ENCODE assay signal across 13 cellular contexts in the genomic region with DNA sequence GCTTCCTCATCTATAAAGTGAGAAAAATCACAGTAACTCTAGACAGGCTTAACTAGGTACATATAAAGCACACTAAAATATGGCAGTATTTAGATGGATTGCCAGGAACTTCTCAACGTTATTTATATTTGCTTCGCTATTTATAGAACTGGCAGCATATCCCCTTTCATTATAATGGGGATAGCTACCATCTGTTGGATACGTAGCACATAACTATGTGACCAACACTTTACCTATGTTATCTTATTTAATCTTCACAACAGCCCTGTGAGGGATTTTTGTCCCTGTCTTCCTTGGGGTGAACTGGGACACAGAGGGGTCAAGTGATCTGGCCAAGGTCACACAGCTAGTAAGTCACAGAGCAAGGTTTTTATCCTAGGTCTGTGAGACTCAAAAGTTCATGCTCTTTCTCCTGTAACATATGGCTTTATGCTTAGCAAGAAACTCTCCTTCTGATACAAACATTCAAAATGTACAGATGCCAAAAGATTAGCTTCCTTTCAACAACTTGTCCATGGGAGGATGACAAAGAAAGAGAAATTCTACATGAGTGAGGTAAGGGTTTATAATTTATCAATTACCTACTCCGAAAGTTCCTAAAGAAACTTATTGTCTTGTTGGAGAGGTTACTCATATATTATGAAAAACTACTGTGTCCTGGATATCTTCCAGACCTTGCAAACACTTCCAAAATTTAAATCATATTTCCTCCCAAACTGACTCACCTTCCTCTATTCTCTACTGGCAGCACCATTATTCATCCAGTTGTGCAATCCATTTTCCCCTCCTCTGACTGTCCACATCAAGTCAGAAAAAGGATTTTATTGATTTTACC.
DNase-seq lines count a peak whose midpoint lies in the region; ATAC-seq and TF ChIP-seq lines count a peak whose summit lies in the region.
"Had no signal": no experiment of that assay in that cellular context is flagged by ENCODE, and none has a peak within 500 bp of the region (broad histone marks: within the 10 kb centered on the region; RNA-seq: fewer than 3 reads in every experiment).

No MANE protein-coding gene starts in this region.

- CTCF ChIA-PET in HCT116 (lab: Charles Lee), result no interaction called here

- no peak for TF ChIP-seq POLR2A in HCT116 (IDR thresholded peaks at IDR 0.05; ENCODE audit: borderline replicate concordance, extremely low read depth, insufficient read depth, insufficient read length)

- no peaks in the 10 kb centered on the region for H3K79me2 ChIP-seq in HCT116 (ENCODE audit: insufficient read depth, low read length)

- ATAC-seq in HCT116 (no peak), GM21360 (IDR thresholded peaks at IDR 0.05; ENCODE audit: unreplicated experiment) (no peak), Right ventricle myocardium superior (ENCODE audit: poor library complexity) (no peak)
- ATAC-seq: naive thymus-derived CD4-positive, alpha-beta T cell had no signal

- no peaks in the 10 kb centered on the region for H3K36me3 ChIP-seq in HCT116 (ENCODE audit: control insufficient read depth in 1 of 2, insufficient read depth in 2 of 2, low read length in 2 of 2)
- H3K36me3 ChIP-seq in adipocyte (ENCODE audit: control insufficient read depth, insufficient read depth, low read length, severe bottlenecking), result no peaks in the 10 kb centered on the region
- H3K36me3 ChIP-seq in skeletal muscle tissue (ENCODE audit: control insufficient read depth in 3 of 3, insufficient read depth in 3 of 3, low read length in 3 of 3), result no peaks in the 10 kb centered on the region
- H3K36me3 ChIP-seq: thyroid gland had no signal

- H3K4me1 ChIP-seq in HCT116 (ENCODE audit: control insufficient read depth in 1 of 2, insufficient read depth in 2 of 2, low read length in 2 of 2), result peaks cover 0 to 4% of the 10 kb centered on the region in 2 experiments; a peak in 1 of 4 replicates
- H3K4me1 ChIP-seq in adipocyte (ENCODE audit: control insufficient read depth, insufficient read depth, low read length), result no peaks in the 10 kb centered on the region
- H3K4me1 ChIP-seq in skeletal muscle tissue (ENCODE audit: control insufficient read depth in 3 of 3, insufficient read depth in 3 of 3, low read length in 3 of 3), result peaks cover 0 to 3% (median 2%) of the 10 kb centered on the region in 3 donors
- H3K4me1 ChIP-seq: thyroid gland had no signal

- intact Hi-C loops in HCT116 (cut with micrococcal nuclease), result no loop called here
- intact Hi-C loops in Right ventricle myocardium superior (cut with DNase I), result no loop called here

- no TSS peak for BruUV-seq in HCT116 (replicated peaks; lab: Mats Ljungman, UMichigan)

- H3K4me3 ChIP-seq in HCT116 (replicated peaks in 1 of 2; ENCODE audit: low read depth in 1 of 2, low read length in 2 of 2), result no peak overlapping the region
- no peak overlapping the region for H3K4me3 ChIP-seq in adipocyte (ENCODE audit: low read length)
- no peak overlapping the region for H3K4me3 ChIP-seq in fibroblast of the aortic adventitia (ENCODE audit: low read depth, low read length)
- no peak overlapping the region for H3K4me3 ChIP-seq in skeletal muscle tissue (ENCODE audit: low read length in 3 of 3)
- H3K4me3 ChIP-seq: smooth muscle cell, thyroid gland had no signal

- peaks cover 0 to 8% of the 10 kb centered on the region in 2 experiments; a peak in 1 of 4 replicates for H3K9me3 ChIP-seq in HCT116 (ENCODE audit: control insufficient read depth in 1 of 2, insufficient read depth in 1 of 2, low read depth in 1 of 2, low read length in 2 of 2)
- H3K9me3 ChIP-seq in adipocyte (ENCODE audit: control insufficient read depth, low read length), result peaks cover 13% of the 10 kb centered on the region
- peaks cover 0 to 6% (median 0%) of the 10 kb centered on the region in 3 donors for H3K9me3 ChIP-seq in skeletal muscle tissue (ENCODE audit: control insufficient read depth in 3 of 3, low read length in 3 of 3)
- H3K9me3 ChIP-seq: thyroid gland had no signal

- no peaks in the 10 kb centered on the region for H3K27me3 ChIP-seq in HCT116 (ENCODE audit: insufficient read depth, low read length)
- H3K27me3 ChIP-seq in adipocyte (replicated peaks; ENCODE audit: control insufficient read depth, insufficient read depth, low read length), result no peaks in the 10 kb centered on the region
- no peaks in the 10 kb centered on the region for H3K27me3 ChIP-seq in skeletal muscle tissue (ENCODE audit: control insufficient read depth in 3 of 3, insufficient read depth in 3 of 3, low read length in 3 of 3)
- H3K27me3 ChIP-seq: thyroid gland had no signal

- H3K9ac ChIP-seq in HCT116 (ENCODE audit: low read length), result no peak overlapping the region
- H3K9ac ChIP-seq in adipocyte (ENCODE audit: low read length), result no peak overlapping the region
- no peak overlapping the region for H3K9ac ChIP-seq in skeletal muscle tissue (ENCODE audit: low read depth in 1 of 3, low read length in 3 of 3)

- H4K20me1 ChIP-seq in HCT116 (ENCODE audit: insufficient read depth), result no peaks in the 10 kb centered on the region

- H2AFZ ChIP-seq in HCT116 (ENCODE audit: low read depth, low read length, poor library complexity, severe bottlenecking), result no peak overlapping the region

- DNase-seq in HCT116 (ENCODE audit: low read depth, low spot score) (no peak), adipocyte (ENCODE audit: low read depth) (peak; percentile 36), fibroblast of the aortic adventitia (ENCODE audit: low read depth) (peak; percentile 96), ureter (ENCODE audit: low spot score) (no peak), Right ventricle myocardium superior (no peak)
- DNase-seq: activated T-cell treated with anti-CD3 and anti-CD28 coated beads, Interleukin-2, amount 50 U/mL, for 24 hours; H9; naive thymus-derived CD4-positive, alpha-beta T cell; NCI-H1694; thyroid gland had no signal

- no peak overlapping the region for H3K27ac ChIP-seq in HCT116 (ENCODE audit: low read depth, low read length)
- H3K27ac ChIP-seq in skeletal muscle tissue (ENCODE audit: low read depth, low read length), result peak overlapping the region; percentile 64
- H3K27ac ChIP-seq: thyroid gland had no signal

- TF ChIP-seq CTCF in HCT116 (IDR thresholded peaks at IDR 0.05 in 2 of 3, conservative IDR thresholded peaks at IDR 0.05 in 1 of 3; ENCODE audit: borderline replicate concordance in 1 of 3, insufficient read depth in 1 of 3, low read depth in 2 of 3, low read length in 2 of 3) (no peak), fibroblast of the aortic adventitia (IDR thresholded peaks at IDR 0.05; ENCODE audit: insufficient read depth, low read length) (no peak)

- RAD21 ChIA-PET in HCT116 (lab: Charles Lee; ENCODE audit: low non-redundant PET in 1 of 2, low total read pairs in 2 of 2, uncharacterized antibody in 2 of 2, unreplicated experiment in 2 of 2), result no interaction called here

- H3K4me2 ChIP-seq in HCT116 (ENCODE audit: low read length), result no peak overlapping the region
- H3K4me2 ChIP-seq: smooth muscle cell had no signal

- no peaks in the 10 kb centered on the region for H3K9me2 ChIP-seq in HCT116 (ENCODE audit: insufficient read depth)

- POLR2A ChIA-PET in HCT116 (lab: Charles Lee), result no interaction called here

- no peak for TF ChIP-seq RAD21 in HCT116 (IDR thresholded peaks at IDR 0.05; ENCODE audit: low read depth)

TF ChIP-seq in HCT116, 20 proteins besides CTCF, POLR2A, EP300 and RAD21:
- no peak for TF ChIP-seq JUND (IDR thresholded peaks at IDR 0.05)
- TF ChIP-seq, protein P1, sequence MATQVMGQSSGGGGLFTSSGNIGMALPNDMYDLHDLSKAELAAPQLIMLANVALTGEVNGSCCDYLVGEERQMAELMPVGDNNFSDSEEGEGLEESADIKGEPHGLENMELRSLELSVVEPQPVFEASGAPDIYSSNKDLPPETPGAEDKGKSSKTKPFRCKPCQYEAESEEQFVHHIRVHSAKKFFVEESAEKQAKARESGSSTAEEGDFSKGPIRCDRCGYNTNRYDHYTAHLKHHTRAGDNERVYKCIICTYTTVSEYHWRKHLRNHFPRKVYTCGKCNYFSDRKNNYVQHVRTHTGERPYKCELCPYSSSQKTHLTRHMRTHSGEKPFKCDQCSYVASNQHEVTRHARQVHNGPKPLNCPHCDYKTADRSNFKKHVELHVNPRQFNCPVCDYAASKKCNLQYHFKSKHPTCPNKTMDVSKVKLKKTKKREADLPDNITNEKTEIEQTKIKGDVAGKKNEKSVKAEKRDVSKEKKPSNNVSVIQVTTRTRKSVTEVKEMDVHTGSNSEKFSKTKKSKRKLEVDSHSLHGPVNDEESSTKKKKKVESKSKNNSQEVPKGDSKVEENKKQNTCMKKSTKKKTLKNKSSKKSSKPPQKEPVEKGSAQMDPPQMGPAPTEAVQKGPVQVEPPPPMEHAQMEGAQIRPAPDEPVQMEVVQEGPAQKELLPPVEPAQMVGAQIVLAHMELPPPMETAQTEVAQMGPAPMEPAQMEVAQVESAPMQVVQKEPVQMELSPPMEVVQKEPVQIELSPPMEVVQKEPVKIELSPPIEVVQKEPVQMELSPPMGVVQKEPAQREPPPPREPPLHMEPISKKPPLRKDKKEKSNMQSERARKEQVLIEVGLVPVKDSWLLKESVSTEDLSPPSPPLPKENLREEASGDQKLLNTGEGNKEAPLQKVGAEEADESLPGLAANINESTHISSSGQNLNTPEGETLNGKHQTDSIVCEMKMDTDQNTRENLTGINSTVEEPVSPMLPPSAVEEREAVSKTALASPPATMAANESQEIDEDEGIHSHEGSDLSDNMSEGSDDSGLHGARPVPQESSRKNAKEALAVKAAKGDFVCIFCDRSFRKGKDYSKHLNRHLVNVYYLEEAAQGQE (IDR thresholded peaks at IDR 0.05; ENCODE audit: low read depth), result no peak
- peak; percentile 33; the same call in 1 of the 2 replicates for TF ChIP-seq FOSL1 (IDR thresholded peaks at IDR 0.05; ENCODE audit: low read depth)
- peak; percentile 94 for TF ChIP-seq CEBPB (IDR thresholded peaks at IDR 0.05; ENCODE audit: low read depth)
- TF ChIP-seq TCF7L2 (IDR thresholded peaks at IDR 0.05; ENCODE audit: borderline replicate concordance, extremely low read depth, insufficient read depth, insufficient read length), result no peak
- TF ChIP-seq SP1 (IDR thresholded peaks at IDR 0.05; ENCODE audit: low read depth), result 0 out of 2 replicates have a peak, but pooled peaks have one; percentile 32

Comparison
In these comparisons a context has a peak if more than half of its experiments do, and no peak if none do; other contexts are left out.
1. DNase-seq: peak in adipocyte (single experiment) and fibroblast of the aortic adventitia (single experiment); none in HCT116 (single experiment), ureter (single experiment) and Right ventricle myocardium superior (single experiment).